ENCODE assay signal across 8 cellular contexts in the genomic region with DNA sequence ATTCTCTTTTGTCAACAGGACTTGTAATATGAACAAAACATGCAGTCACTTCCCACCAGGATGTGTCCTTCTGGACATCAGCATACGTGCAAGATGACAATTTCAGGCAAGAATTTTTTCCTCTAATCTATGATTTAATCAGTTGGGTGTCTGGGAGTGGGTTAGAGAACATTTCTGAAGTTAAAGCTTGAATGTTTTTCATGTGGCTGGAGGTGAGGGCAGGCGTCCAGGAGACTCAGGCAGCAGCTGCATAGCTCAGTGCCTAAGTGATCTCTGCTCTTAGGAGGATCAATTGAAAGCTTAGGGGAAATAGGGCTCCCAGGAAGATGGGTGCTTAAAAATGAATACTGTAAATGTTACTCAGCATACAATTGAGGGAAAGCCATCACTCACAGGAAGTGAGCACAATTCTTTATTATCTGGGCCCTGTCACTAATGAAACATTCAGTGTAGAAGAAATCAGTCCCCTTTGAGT.
DNase-seq lines count a peak whose midpoint lies in the region; ATAC-seq and TF ChIP-seq lines count a peak whose summit lies in the region.

No MANE protein-coding gene starts in this region.

- TF ChIP-seq CTCF in HFFc6 (IDR thresholded peaks at IDR 0.05), result no peak; the same call in 1 of the 2 replicates
- no peak for TF ChIP-seq CTCF in adrenal gland (IDR thresholded peaks at IDR 0.05)

- TF ChIP-seq POLR2A in adrenal gland (IDR thresholded peaks at IDR 0.05), result no peak

- peak; percentile 70 for ATAC-seq in left ventricle myocardium superior
- no peak for ATAC-seq in left colon

- H3K4me3 ChIP-seq in skeletal muscle tissue (ENCODE audit: low read length in 3 of 3), result peak overlapping the region; percentile 32 to 67 (median 52)
- no peak overlapping the region for H3K4me3 ChIP-seq in adrenal gland

- H3K27ac ChIP-seq in skeletal muscle tissue (ENCODE audit: low read depth, low read length) (peak overlapping the region; percentile 85), adrenal gland (peak overlapping the region in 2 of 5 donors; percentile 2 to 41)

- H3K4me3 Mint-ChIP-seq in HFFc6, result peak overlapping the region; percentile 75

- DNase-seq in HFFc6 (peak; percentile 78), amniotic stem cell (lab: John Stamatoyannopoulos, UW) (peak; percentile 12), left ventricle myocardium superior (peak; percentile 60), left colon (no peak), SHP77 treated with DMSO at 0.1 percent for 48 hours (lab: John Stamatoyannopoulos, UW) (no peak), adrenal gland (no peak), HPDE6-E6E7 (ENCODE audit: extremely low spot score) (no peak)

- no peaks in the 10 kb centered on the region for H3K27me3 Mint-ChIP-seq in HFFc6 (ENCODE audit: insufficient read depth)

- H3K9me3 ChIP-seq in skeletal muscle tissue (ENCODE audit: control insufficient read depth in 3 of 3, low read length in 3 of 3) (no peaks in the 10 kb centered on the region), adrenal gland (replicated peaks in 1 of 3) (no peaks in the 10 kb centered on the region)

- H3K4me1 Mint-ChIP-seq in HFFc6 (ENCODE audit: low read depth), result peaks cover 91% of the 10 kb centered on the region

- H3K27me3 ChIP-seq in skeletal muscle tissue (ENCODE audit: control insufficient read depth in 3 of 3, insufficient read depth in 3 of 3, low read length in 3 of 3) (no peaks in the 10 kb centered on the region), adrenal gland (no peaks in the 10 kb centered on the region)

- peaks cover 8% of the 10 kb centered on the region; the same call in 1 of the 2 replicates for H3K36me3 Mint-ChIP-seq in HFFc6 (ENCODE audit: low read depth)

- peak overlapping the region; percentile 48 to 76 (median 64) for H3K9ac ChIP-seq in skeletal muscle tissue (ENCODE audit: low read depth in 1 of 3, low read length in 3 of 3)

- 27 to 59% (median 49%) methylated on average over 2 of the region's 2 CpGs for WGBS in adrenal gland, 4 donors

- intact Hi-C loops in left ventricle myocardium superior (cut with micrococcal nuclease) (no loop called here), left colon (cut with DNase I, micrococcal nuclease) (no loop called here), adrenal gland (cut with DNase I) (no loop called here)

- no peaks in the 10 kb centered on the region for H3K9me3 Mint-ChIP-seq in HFFc6

- H3K36me3 ChIP-seq in skeletal muscle tissue (ENCODE audit: control insufficient read depth in 3 of 3, insufficient read depth in 3 of 3, low read length in 3 of 3) (no peaks in the 10 kb centered on the region), adrenal gland (replicated peaks in 1 of 2) (no peaks in the 10 kb centered on the region)

- H3K4me1 ChIP-seq in skeletal muscle tissue (ENCODE audit: control insufficient read depth in 3 of 3, insufficient read depth in 3 of 3, low read length in 3 of 3) (peaks cover 6 to 25% (median 15%) of the 10 kb centered on the region in 3 donors), adrenal gland (replicated peaks in 1 of 2) (peaks cover 0 to 15% of the 10 kb centered on the region in 2 donors)

- H3K27ac Mint-ChIP-seq in HFFc6, result peak overlapping the region; percentile 89

Comparison
In these comparisons a context has a peak if more than half of its experiments do, and no peak if none do; other contexts are left out.
1. DNase-seq: peak in HFFc6 (single experiment), amniotic stem cell (single experiment) and left ventricle myocardium superior (single experiment); none in left colon (0 of 2), SHP77 treated with DMSO at 0.1 percent for 48 hours (single experiment), adrenal gland (0 of 7) and HPDE6-E6E7 (single experiment).
2. H3K4me3 ChIP-seq: peak in skeletal muscle tissue (3 of 3); none in adrenal gland (0 of 4).